20 cellular contexts compared by ENCODE assay signal in genomic region chr16:704047-704446, GRCh38. TPM values are rescaled to one million over a fixed set of nuclear protein-coding genes. Genes with fewer than 3 reads are reported as not detected.
DNase-seq lines count a peak whose midpoint lies in the region; ATAC-seq and TF ChIP-seq lines count a peak whose summit lies in the region.
"Had no signal": no experiment of that assay in that cellular context is flagged by ENCODE, and none has a peak within 500 bp of the region (broad histone marks: within the 10 kb centered on the region; RNA-seq: fewer than 3 reads in every experiment).

No MANE protein-coding gene starts in this region.

- H3K4me3 ChIP-seq in HEK293 (ENCODE audit: low read depth, low read length) (no peak overlapping the region), WERI-Rb-1 (ENCODE audit: low read depth, low read length) (peak overlapping the region; percentile 88), iPS-15b (ENCODE audit: low read depth, low read length) (peak overlapping the region; percentile 26), lower lobe of right lung (no peak overlapping the region)
- H3K4me3 ChIP-seq: GM12878, Peyer's patch, SJSA1 had no signal

- no peak overlapping the region for H3K4me3 Mint-ChIP-seq in mesothelial cell of epicardium
- no peak overlapping the region for H3K4me3 Mint-ChIP-seq in activated naive CD8-positive, alpha-beta T cell treated with anti-CD3 and anti-CD28 coated beads for 36 hours

- TF ChIP-seq CTCF in 22Rv1 (IDR thresholded peaks at IDR 0.05) (no peak), HEK293 (tag by site-specific recombination; IDR thresholded peaks at IDR 0.05) (no peak), WERI-Rb-1 (IDR thresholded peaks at IDR 0.05; ENCODE audit: low read depth, low read length) (no peak), mesothelial cell of epicardium (IDR thresholded peaks at IDR 0.05; ENCODE audit: unreplicated experiment) (no peak), lower lobe of right lung (IDR thresholded peaks at IDR 0.05) (no peak)

- no peak overlapping the region for H3K27ac Mint-ChIP-seq in mesothelial cell of epicardium
- H3K27ac Mint-ChIP-seq in activated naive CD8-positive, alpha-beta T cell treated with anti-CD3 and anti-CD28 coated beads for 36 hours = no peak overlapping the region
- H3K27ac Mint-ChIP-seq: CD14-positive monocyte had no signal

- H3K27me3 ChIP-seq in WERI-Rb-1 (ENCODE audit: insufficient read depth, low read depth, severe bottlenecking) (peaks cover 5% of the 10 kb centered on the region), iPS-15b (ENCODE audit: control insufficient read depth, insufficient read depth, low read length) (peaks cover 79% of the 10 kb centered on the region), lower lobe of right lung (ENCODE audit: low read depth) (peaks cover 91% of the 10 kb centered on the region)

- H3K4me1 ChIP-seq in HEK293 (ENCODE audit: control insufficient read depth, insufficient read depth, low read length) (no peaks in the 10 kb centered on the region), iPS-15b (ENCODE audit: control insufficient read depth, insufficient read depth, low read length) (no peaks in the 10 kb centered on the region), lower lobe of right lung (peaks cover 11% of the 10 kb centered on the region)
- H3K4me1 ChIP-seq: SJSA1 had no signal

- H3K27ac ChIP-seq in 22Rv1 (peak overlapping the region; percentile 90), HEK293 (ENCODE audit: extremely low read depth, low read depth, low read length) (no peak overlapping the region), WERI-Rb-1 (peak overlapping the region; percentile 91), lower lobe of right lung (no peak overlapping the region)
- H3K27ac ChIP-seq: Peyer's patch, SJSA1 had no signal

- H3K9ac ChIP-seq in iPS-15b (ENCODE audit: low read depth, low read length) = no peak overlapping the region

- POLR2A ChIA-PET in HEK293 (lab: Yijun Ruan, JAX) = no interaction called here

- peaks cover 83% of the 10 kb centered on the region for H3K27me3 Mint-ChIP-seq in mesothelial cell of epicardium (ENCODE audit: low read depth)
- peaks cover 63% of the 10 kb centered on the region for H3K27me3 Mint-ChIP-seq in activated naive CD8-positive, alpha-beta T cell treated with anti-CD3 and anti-CD28 coated beads for 36 hours

- intact Hi-C loops in lower lobe of right lung (cut with DNase I) = no loop called here

- H3K36me3 ChIP-seq in HEK293 (ENCODE audit: control insufficient read depth in 2 of 2, insufficient read depth in 1 of 2, low read length in 2 of 2) (no peaks in the 10 kb centered on the region), WERI-Rb-1 (peaks cover 16% of the 10 kb centered on the region), iPS-15b (ENCODE audit: control insufficient read depth, insufficient read depth, low read length) (no peaks in the 10 kb centered on the region), lower lobe of right lung (no peaks in the 10 kb centered on the region)
- H3K36me3 ChIP-seq: HAP-1, Peyer's patch, SJSA1 had no signal

- no peaks in the 10 kb centered on the region for H3K36me3 Mint-ChIP-seq in mesothelial cell of epicardium
- no peaks in the 10 kb centered on the region for H3K36me3 Mint-ChIP-seq in activated naive CD8-positive, alpha-beta T cell treated with anti-CD3 and anti-CD28 coated beads for 36 hours
- H3K36me3 Mint-ChIP-seq: CD14-positive monocyte had no signal

- no peak for ATAC-seq in lower lobe of right lung
- ATAC-seq: GM12878, Right ventricle myocardium inferior had no signal

- no peaks in the 10 kb centered on the region for H3K4me1 Mint-ChIP-seq in mesothelial cell of epicardium
- peaks cover 4% of the 10 kb centered on the region for H3K4me1 Mint-ChIP-seq in activated naive CD8-positive, alpha-beta T cell treated with anti-CD3 and anti-CD28 coated beads for 36 hours
- H3K4me1 Mint-ChIP-seq: CD14-positive monocyte had no signal

- CTCF ChIA-PET in HEK293 (lab: Yijun Ruan, JAX) = interaction anchor here (0.8 to 1.1 kb wide), 3 partner anchors 8 to 142 kb away, joined by 3 to 7 read pairs (median 4); no protein-coding TSS in a partner anchor

- H3K9me3 ChIP-seq in HEK293 (ENCODE audit: control insufficient read depth, insufficient read depth, low read depth, low read length) (no peaks in the 10 kb centered on the region), WERI-Rb-1 (ENCODE audit: severe bottlenecking) (no peaks in the 10 kb centered on the region), iPS-15b (ENCODE audit: control insufficient read depth, insufficient read depth, low read length) (no peaks in the 10 kb centered on the region), lower lobe of right lung (no peaks in the 10 kb centered on the region)
- H3K9me3 ChIP-seq: HAP-1, Peyer's patch, SJSA1 had no signal

- H3K9me3 Mint-ChIP-seq in mesothelial cell of epicardium = no peaks in the 10 kb centered on the region
- no peaks in the 10 kb centered on the region for H3K9me3 Mint-ChIP-seq in activated naive CD8-positive, alpha-beta T cell treated with anti-CD3 and anti-CD28 coated beads for 36 hours

- DNase-seq in WERI-Rb-1 (no peak), mesothelial cell of epicardium (ENCODE audit: low spot score in 2 of 2, unreplicated experiment in 2 of 2) (no peak), lower lobe of right lung (no peak), NCI-H1694 treated with DMSO at 0.1 percent for 48 hours (lab: John Stamatoyannopoulos, UW) (no peak)
- no peak for DNase-seq in activated naive CD8-positive, alpha-beta T cell treated with anti-CD3 and anti-CD28 coated beads for 36 hours
- DNase-seq: DND-41, KG1, NCI-H1092 treated with DMSO at 0.1 percent for 48 hours, NCI-H2029 treated with DMSO at 0.1 percent for 48 hours, NCI-H510A treated with DMSO at 0.1 percent for 48 hours, NCI-H748 treated with DMSO at 0.1 percent for 48 hours, Peyer's patch had no signal

TF ChIP-seq in HEK293, 187 proteins besides CTCF, POLR2A, EP300 and RAD21:
- TF ChIP-seq GLIS1 (tag by site-specific recombination; IDR thresholded peaks at IDR 0.05) (peak; percentile 21; the same call in 1 of the 2 replicates), EGR2 (tag by site-specific recombination; IDR thresholded peaks at IDR 0.05; ENCODE audit: low read depth) (peak; percentile 70), ZFP37 (tag by site-specific recombination; IDR thresholded peaks at IDR 0.05) (no peak), MZF1 (tag by site-specific recombination; IDR thresholded peaks at IDR 0.05; ENCODE audit: borderline replicate concordance) (no peak), ZIC2 (tag by site-specific recombination; IDR thresholded peaks at IDR 0.05) (peak; percentile 41), SP2 (tag by site-specific recombination; IDR thresholded peaks at IDR 0.05) (peak; percentile 58), ZNF112 (tag by site-specific recombination; IDR thresholded peaks at IDR 0.05) (no peak), ZFHX2 (tag by site-specific recombination; conservative IDR thresholded peaks at IDR 0.05) (peak; percentile 80)

RNA-seq across cellular contexts. Expression of gene FBXL16, which starts 1.6 kb away (rescaled TPM):
- total RNA-seq in mesothelial cell of epicardium (0.18 to 0.85 TPM (median 0.23 TPM) in 3 replicates), lower lobe of right lung (11.0 TPM)
- total RNA-seq in activated naive CD8-positive, alpha-beta T cell treated with anti-CD3 and anti-CD28 coated beads for 36 hours = 1 to 10 TPM; 3.2 to 6.0 TPM
- total RNA-seq: Right ventricle myocardium inferior, SJSA1 had no signal

RNA-seq across cellular contexts. Expression of gene METRN, which starts 10.9 kb away (rescaled TPM):
- 12.8 to 15.3 TPM (median 15.1 TPM) in 3 replicates for total RNA-seq in mesothelial cell of epicardium
- 10 to 100 TPM; 22.3 to 25.3 TPM for total RNA-seq in activated naive CD8-positive, alpha-beta T cell treated with anti-CD3 and anti-CD28 coated beads for 36 hours
- 35.9 TPM for total RNA-seq in lower lobe of right lung

RNA-seq across cellular contexts. Expression of gene WDR24, which starts 13.8 kb away (rescaled TPM):
- total RNA-seq in mesothelial cell of epicardium (20.6 to 22.8 TPM (median 21.9 TPM) in 3 replicates), lower lobe of right lung (13.1 TPM)
- 10 to 100 TPM; 20.8 to 21.7 TPM for total RNA-seq in activated naive CD8-positive, alpha-beta T cell treated with anti-CD3 and anti-CD28 coated beads for 36 hours

RNA-seq across cellular contexts. Expression of gene ANTKMT, which starts 16.9 kb away (rescaled TPM):
- 26.2 to 33.8 TPM (median 27.5 TPM) in 3 replicates for total RNA-seq in mesothelial cell of epicardium
- total RNA-seq in activated naive CD8-positive, alpha-beta T cell treated with anti-CD3 and anti-CD28 coated beads for 36 hours = 10 to 100 TPM; 37.3 to 40.1 TPM
- 36.5 TPM for total RNA-seq in lower lobe of right lung

RNA-seq across cellular contexts. Expression of gene JMJD8, which starts 19.9 kb away (rescaled TPM):
- total RNA-seq in mesothelial cell of epicardium (46.1 to 51.2 TPM (median 46.5 TPM) in 3 replicates), lower lobe of right lung (43.2 TPM)
- total RNA-seq in activated naive CD8-positive, alpha-beta T cell treated with anti-CD3 and anti-CD28 coated beads for 36 hours = 10 to 100 TPM; 37.2 to 43.0 TPM

Comparison
In these comparisons a context has a peak if more than half of its experiments do, and no peak if none do; other contexts are left out.
1. H3K27ac ChIP-seq: peak in 22Rv1 (single experiment) and WERI-Rb-1 (single experiment); none in HEK293 (single experiment) and lower lobe of right lung (single experiment).
2. H3K4me3 ChIP-seq: peak in WERI-Rb-1 (single experiment) and iPS-15b (single experiment); none in HEK293 (single experiment) and lower lobe of right lung (single experiment).